In genomic region chr22:17063372-17064106, GRCh38 we compare ENCODE assay signal across 18 cellular contexts. TPM values are rescaled to one million over a fixed set of nuclear protein-coding genes. Genes with fewer than 3 reads are reported as not detected.
A peak's percentile ranks its signal among the peaks of the same experiment; 100 is the strongest.
DNase-seq lines count a peak whose midpoint lies in the region; ATAC-seq and TF ChIP-seq lines count a peak whose summit lies in the region.
"Had no signal": no experiment of that assay in that cellular context is flagged by ENCODE, and none has a peak within 500 bp of the region (broad histone marks: within the 10 kb centered on the region; RNA-seq: fewer than 3 reads in every experiment).

No MANE protein-coding gene starts in this region.

- 37 to 46% (median 42%) methylated on average over 10 of the region's 10 CpGs for WGBS in adrenal gland, 4 donors
- WGBS in right cardiac atrium = 34% methylated on average over 10 of the region's 10 CpGs
- WGBS in stomach, 5 donors = 13 to 33% (median 20%) methylated on average over 10 of the region's 10 CpGs

- DNase-seq in NCI-H2171 treated with DMSO at 0.1 percent for 48 hours (lab: John Stamatoyannopoulos, UW) = peak; percentile 66
- no peak for DNase-seq in NCI-H2171 (lab: John Stamatoyannopoulos, UW)
- DNase-seq in adrenal gland = peak in 4 of 7 donors; percentile 41 to 64 (median 46)
- peak; percentile 60 to 82 (median 74) for DNase-seq in right cardiac atrium
- peak; percentile 87 for DNase-seq in stomach
- no peak for DNase-seq in LoVo (ENCODE audit: low spot score)
- DNase-seq in A172 (ENCODE audit: low spot score) = no peak
- no peak for DNase-seq in HK-2 (ENCODE audit: unreplicated experiment)
- DNase-seq: activated naive CD8-positive, alpha-beta T cell treated with anti-CD3 and anti-CD28 coated beads for 36 hours; Caco-2; islet precursor cell; naive B cell; NCI-H1436; NCI-H774; SHP77 treated with DMSO at 0.1 percent for 48 hours had no signal

- no peak overlapping the region for H3K4me3 ChIP-seq in adrenal gland
- H3K4me3 ChIP-seq in right cardiac atrium (ENCODE audit: low read length) = no peak overlapping the region
- H3K4me3 ChIP-seq in stomach = no peak overlapping the region
- H3K4me3 ChIP-seq: A549, suprapubic skin had no signal

- TF ChIP-seq POLR2A in adrenal gland (IDR thresholded peaks at IDR 0.05) (no peak), stomach (IDR thresholded peaks at IDR 0.05) (no peak)

- peaks cover 6 to 15% of the 10 kb centered on the region in 2 donors for H3K4me1 ChIP-seq in adrenal gland (replicated peaks in 1 of 2)
- H3K4me1 ChIP-seq in right cardiac atrium (ENCODE audit: control insufficient read depth, insufficient read depth, low read length) = no peaks in the 10 kb centered on the region
- H3K4me1 ChIP-seq in stomach = peaks cover 9 to 44% (median 30%) of the 10 kb centered on the region in 4 donors
- H3K4me1 ChIP-seq: A549 had no signal

- H3K27ac ChIP-seq in adrenal gland = peak overlapping the region in 4 of 5 donors; percentile 5 to 84 (median 40)
- H3K27ac ChIP-seq in right cardiac atrium (ENCODE audit: low read length) = peak overlapping the region; percentile 49
- H3K27ac ChIP-seq in stomach = peak overlapping the region; percentile 40 to 79 (median 73)
- H3K27ac ChIP-seq: A549, suprapubic skin had no signal

- ATAC-seq in right cardiac atrium = peak; percentile 73 to 86
- ATAC-seq: A549 had no signal

- no peak for TF ChIP-seq CTCF in adrenal gland (IDR thresholded peaks at IDR 0.05)
- no peak for TF ChIP-seq CTCF in stomach (IDR thresholded peaks at IDR 0.05)

- intact Hi-C loops in adrenal gland (cut with DNase I) = no loop called here
- intact Hi-C loops in right cardiac atrium (cut with DNase I) = no loop called here
- intact Hi-C loops in stomach (cut with DNase I; ENCODE audit: low total_unique reads) = no loop called here

- no peaks in the 10 kb centered on the region for H3K36me3 ChIP-seq in adrenal gland (replicated peaks in 1 of 2)
- no peaks in the 10 kb centered on the region for H3K36me3 ChIP-seq in stomach
- H3K36me3 ChIP-seq: suprapubic skin had no signal

- TF ChIP-seq EP300 in stomach (IDR thresholded peaks at IDR 0.05) = no peak

- H3K9me3 ChIP-seq in adrenal gland (replicated peaks in 1 of 3) (no peaks in the 10 kb centered on the region), right cardiac atrium (ENCODE audit: control insufficient read depth, low read length) (no peaks in the 10 kb centered on the region), stomach (no peaks in the 10 kb centered on the region)
- H3K9me3 ChIP-seq: A549, Caco-2, suprapubic skin had no signal

- no peaks in the 10 kb centered on the region for H3K27me3 ChIP-seq in adrenal gland
- no peaks in the 10 kb centered on the region for H3K27me3 ChIP-seq in right cardiac atrium (ENCODE audit: control insufficient read depth, insufficient read depth)
- H3K27me3 ChIP-seq in stomach = peaks cover 0 to 6% (median 0%) of the 10 kb centered on the region in 3 donors
- H3K27me3 ChIP-seq: suprapubic skin had no signal

RNA-seq across cellular contexts. Expression of gene IL17RA, which starts 21.3 kb away (rescaled TPM):
- total RNA-seq in adrenal gland = 10 to 100 TPM; 15.5 to 31.8 (median 25.3) TPM
- 1 to 10 TPM; 7.2 to 9.0 (median 7.9) TPM for polyA plus RNA-seq in adrenal gland
- 10 to 100 TPM in 3 of 4 donors, 1 to 10 TPM in 1; 8.7 to 13.4 (median 12.6) TPM for total RNA-seq in right cardiac atrium
- polyA plus RNA-seq in right cardiac atrium = 4.6 TPM
- total RNA-seq in stomach = 10 to 100 TPM in 4 of 5 donors, 1 to 10 TPM in 1; 6.2 to 19.1 (median 14.7) TPM
- polyA plus RNA-seq in stomach = 1 to 10 TPM; 3.2 to 3.8 (median 3.7) TPM
- 4.7 and 5.2 TPM in 2 replicates for total RNA-seq in A172 (2014; rRNA removed; shearing (Covaris generic))

RNA-seq across cellular contexts. Expression of gene GAB4, which starts 55.5 kb away (rescaled TPM):
- total RNA-seq in adrenal gland = not detected
- under 1 TPM in 1 of 3 donors, not detected in 2; 0.03 TPM for polyA plus RNA-seq in adrenal gland
- total RNA-seq in right cardiac atrium = not detected
- polyA plus RNA-seq in right cardiac atrium = not detected
- not detected for total RNA-seq in stomach
- polyA plus RNA-seq in stomach = not detected
- not detected in 2 replicates for total RNA-seq in A172 (2014; rRNA removed; shearing (Covaris generic))
- total RNA-seq: Caco-2, fibroblast of villous mesenchyme had no signal
- polyA plus RNA-seq: A549 had no signal

RNA-seq across cellular contexts. Expression of gene TMEM121B, which starts 57.6 kb away (rescaled TPM):
- total RNA-seq in adrenal gland (1 to 10 TPM in 6 of 8 donors, under 1 TPM in 2; 0.60 to 2.3 (median 1.4) TPM), right cardiac atrium (1 to 10 TPM in 3 of 4 donors, under 1 TPM in 1; 0.56 to 1.9 (median 1.1) TPM), stomach (under 1 TPM in 2 of 5 donors, not detected in 3; 0.37 to 0.45 TPM)
- polyA plus RNA-seq in adrenal gland (under 1 TPM; 0.24 to 0.79 (median 0.30) TPM), right cardiac atrium (0.68 TPM), stomach (under 1 TPM in 2 of 3 donors, not detected in 1; 0.08 to 0.12 TPM)
- 0.05 and 0.24 TPM in 2 replicates for total RNA-seq in A172 (2014; rRNA removed; shearing (Covaris generic))

Comparison
In these comparisons a context has a peak if more than half of its experiments do, and no peak if none do; other contexts are left out.
1. DNase-seq: peak in NCI-H2171 treated with DMSO at 0.1 percent for 48 hours (single experiment), adrenal gland (4 of 7), right cardiac atrium (3 of 3) and stomach (single experiment); none in NCI-H2171 (single experiment), LoVo (single experiment), A172 (single experiment) and HK-2 (single experiment).
2. Peak in every context shown above with its lines, with median percentiles within 50 percentile points of each other: H3K27ac ChIP-seq.